Comparison of ENCODE assay signal across 31 cellular contexts in the genomic region with DNA sequence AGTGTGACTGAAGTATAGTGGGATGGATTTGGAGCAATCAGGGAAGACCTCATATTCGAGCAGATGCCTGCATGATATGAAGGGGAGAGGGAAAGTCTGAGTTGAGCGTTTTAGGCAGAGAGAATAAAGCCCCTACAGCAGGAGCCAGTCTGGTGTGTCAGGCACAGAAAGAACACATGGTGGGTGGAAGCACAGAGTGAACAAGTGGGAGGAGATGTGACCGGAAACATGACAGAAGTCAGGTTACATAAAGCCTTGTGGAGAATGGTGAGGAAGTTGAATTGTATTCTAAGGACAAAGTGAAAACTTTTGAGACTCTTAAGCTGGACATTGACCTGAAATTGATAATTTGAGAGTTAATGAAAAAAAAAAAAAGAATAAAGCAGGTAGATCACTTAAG.
"Had no signal": no experiment of that assay in that cellular context is flagged by ENCODE, and none has a peak within 500 bp of the region (broad histone marks: within the 10 kb centered on the region; RNA-seq: fewer than 3 reads in every experiment).

No MANE protein-coding gene starts in this region.

- H3K9ac ChIP-seq: neural progenitor cell had no signal

- H3K27ac Mint-ChIP-seq: effector memory CD8-positive, alpha-beta T cell; memory B cell; naive B cell; nephron; neural progenitor cell; stimulated activated effector memory CD8-positive, alpha-beta T cell treated with anti-CD3 and anti-CD28 coated beads, Interleukin-12 subunit alpha, Interleukin-12 subunit beta, amount 100 ng/mL, for 72 hours had no signal

- H3K4me3 Mint-ChIP-seq: effector memory CD8-positive, alpha-beta T cell; memory B cell; naive B cell; nephron; neural progenitor cell; stimulated activated effector memory CD8-positive, alpha-beta T cell treated with anti-CD3 and anti-CD28 coated beads, Interleukin-12 subunit alpha, Interleukin-12 subunit beta, amount 100 ng/mL, for 72 hours had no signal

- H3K27me3 ChIP-seq: esophagus squamous epithelium, heart right ventricle, neural progenitor cell, ovary, sigmoid colon, stomach, testis, tibial artery, upper lobe of left lung had no signal

- ATAC-seq: effector memory CD8-positive, alpha-beta T cell; heart right ventricle; left colon; left ventricle myocardium superior; mucosa of descending colon; psoas muscle; right cardiac atrium; stimulated activated effector memory CD8-positive, alpha-beta T cell treated with anti-CD3 and anti-CD28 coated beads, Interleukin-12 subunit alpha, Interleukin-12 subunit beta, amount 100 ng/mL, for 72 hours had no signal

- H2AFZ ChIP-seq: neural progenitor cell had no signal

- H3K4me2 ChIP-seq: neural progenitor cell had no signal

- H3K27ac ChIP-seq: esophagus squamous epithelium, heart right ventricle, neural progenitor cell, ovary, psoas muscle, sigmoid colon, stomach, testis, tibial artery, upper lobe of left lung had no signal

- H3K4me3 ChIP-seq: esophagus squamous epithelium, heart right ventricle, lung, mucosa of descending colon, neural progenitor cell, ovary, psoas muscle, sigmoid colon, stomach, testis, tibial artery, upper lobe of left lung had no signal

- H3K36me3 Mint-ChIP-seq: memory B cell; naive B cell; neural progenitor cell; stimulated activated effector memory CD8-positive, alpha-beta T cell treated with anti-CD3 and anti-CD28 coated beads, Interleukin-12 subunit alpha, Interleukin-12 subunit beta, amount 100 ng/mL, for 72 hours had no signal

- DNase-seq: cortex of kidney; effector memory CD8-positive, alpha-beta T cell; erythroblast; esophagus squamous epithelium; foreskin melanocyte; glutamatergic neuron; heart right ventricle; hippocampal formation; islet precursor cell; kidney glomerular epithelial cell; left colon; left ventricle myocardium superior; mucosa of descending colon; naive B cell; nucleus accumbens; ovary; psoas muscle; right cardiac atrium; sigmoid colon; stimulated activated CD4-positive, alpha-beta T cell treated with anti-CD3 and anti-CD28 coated beads, Interleukin-2, amount 100 ng/mL, for 24 hours; stimulated activated CD4-positive, alpha-beta T cell treated with anti-CD3 and anti-CD28 coated beads, Interleukin-4, amount 100 ng/mL, for 24 hours; stimulated activated naive CD4-positive, alpha-beta T cell treated with Interleukin-2 at 50 U/mL for 16 hours; stomach; testis; tibial artery; upper lobe of left lung had no signal

- H3K9me3 ChIP-seq: esophagus squamous epithelium, ovary, psoas muscle, sigmoid colon, testis, tibial artery had no signal

- H3K27me3 Mint-ChIP-seq: effector memory CD8-positive, alpha-beta T cell; memory B cell; naive B cell had no signal

- H3K4me1 Mint-ChIP-seq: memory B cell; naive B cell; nephron; stimulated activated effector memory CD8-positive, alpha-beta T cell treated with anti-CD3 and anti-CD28 coated beads, Interleukin-12 subunit alpha, Interleukin-12 subunit beta, amount 100 ng/mL, for 72 hours had no signal

- H3K4me1 ChIP-seq: esophagus squamous epithelium, heart right ventricle, neural progenitor cell, psoas muscle, stomach, testis, tibial artery, upper lobe of left lung had no signal

- H3K36me3 ChIP-seq: esophagus squamous epithelium, heart right ventricle, neural progenitor cell, ovary, sigmoid colon, stomach, tibial artery, upper lobe of left lung had no signal
